Comparison of ENCODE assay signal across 11 cellular contexts in genomic region chr19:5960005-5961001, GRCh38. TPM values are rescaled to one million over a fixed set of nuclear protein-coding genes. Genes with fewer than 3 reads are reported as not detected.
DNase-seq lines count a peak whose midpoint lies in the region; ATAC-seq and TF ChIP-seq lines count a peak whose summit lies in the region.
"Had no signal": no experiment of that assay in that cellular context is flagged by ENCODE, and none has a peak within 500 bp of the region (broad histone marks: within the 10 kb centered on the region; RNA-seq: fewer than 3 reads in every experiment).

No MANE protein-coding gene starts in this region.

- no peak overlapping the region for H3K4me3 ChIP-seq in neural progenitor cell
- H3K4me3 ChIP-seq: SK-N-MC, tibial artery had no signal

- H3K27me3 ChIP-seq in neural progenitor cell: no peaks in the 10 kb centered on the region
- H3K27me3 ChIP-seq: tibial artery had no signal

- peak overlapping the region; percentile 58 to 70 for H3K4me3 Mint-ChIP-seq in effector memory CD8-positive, alpha-beta T cell
- H3K4me3 Mint-ChIP-seq in neural progenitor cell: no peak overlapping the region

- no peak for ATAC-seq in effector memory CD8-positive, alpha-beta T cell (replicated peaks)
- ATAC-seq in GM19463 (IDR thresholded peaks at IDR 0.05; ENCODE audit: unreplicated experiment): no peak

- peaks cover 34% of the 10 kb centered on the region for H3K36me3 Mint-ChIP-seq in effector memory CD8-positive, alpha-beta T cell (ENCODE audit: insufficient read depth)
- H3K36me3 Mint-ChIP-seq in neural progenitor cell: no peaks in the 10 kb centered on the region

- H3K4me2 ChIP-seq in neural progenitor cell: no peak overlapping the region

- peaks cover 65 to 73% of the 10 kb centered on the region in 2 donors for H3K4me1 Mint-ChIP-seq in effector memory CD8-positive, alpha-beta T cell (ENCODE audit: low read depth in 2 of 2)
- H3K4me1 Mint-ChIP-seq in neural progenitor cell: peaks cover 63% of the 10 kb centered on the region

- peaks cover 100% of the 10 kb centered on the region for H3K79me2 ChIP-seq in neural progenitor cell (ENCODE audit: low read depth)

- no peaks in the 10 kb centered on the region for H3K36me3 ChIP-seq in neural progenitor cell

- no peaks in the 10 kb centered on the region for H3K9me3 Mint-ChIP-seq in effector memory CD8-positive, alpha-beta T cell
- H3K9me3 Mint-ChIP-seq in neural progenitor cell: no peaks in the 10 kb centered on the region

- DNase-seq in COLO668 (lab: John Stamatoyannopoulos, UW; ENCODE audit: unreplicated experiment): peak; percentile 61
- peak; percentile 52 for DNase-seq in NCI-H510A (lab: John Stamatoyannopoulos, UW)
- DNase-seq in effector memory CD8-positive, alpha-beta T cell: no peak
- DNase-seq in neural progenitor cell (ENCODE audit: low spot score): no peak
- DNase-seq in HT-29 (ENCODE audit: low spot score): no peak
- DNase-seq in foreskin melanocyte: no peak
- DNase-seq in HPDE6-E6E7 (ENCODE audit: extremely low spot score): no peak
- DNase-seq: amniotic stem cell, tibial artery had no signal

- TF ChIP-seq CTCF in neural progenitor cell (IDR thresholded peaks at IDR 0.05): no peak

- no peak overlapping the region for H3K27ac ChIP-seq in neural progenitor cell
- H3K27ac ChIP-seq: SK-N-MC had no signal

- H3K9ac ChIP-seq in neural progenitor cell: no peak overlapping the region

- no peaks in the 10 kb centered on the region for H3K27me3 Mint-ChIP-seq in effector memory CD8-positive, alpha-beta T cell
- H3K27me3 Mint-ChIP-seq in neural progenitor cell (ENCODE audit: insufficient read depth, low read depth): peaks cover 4% of the 10 kb centered on the region

- peaks cover 100% of the 10 kb centered on the region for H4K20me1 ChIP-seq in neural progenitor cell (ENCODE audit: low read depth)

- H2AFZ ChIP-seq in neural progenitor cell (replicated peaks): no peak overlapping the region

- no peaks in the 10 kb centered on the region for H3K9me3 ChIP-seq in neural progenitor cell (ENCODE audit: low read depth)
- H3K9me3 ChIP-seq: tibial artery had no signal

- peak overlapping the region; percentile 95 to 97 for H3K27ac Mint-ChIP-seq in effector memory CD8-positive, alpha-beta T cell
- H3K27ac Mint-ChIP-seq in neural progenitor cell: peak overlapping the region; percentile 1

- H3F3A ChIP-seq in neural progenitor cell (ENCODE audit: low read depth): peaks cover 3% of the 10 kb centered on the region

- peaks cover 24% of the 10 kb centered on the region for H3K4me1 ChIP-seq in neural progenitor cell

RNA-seq across cellular contexts. Expression of gene RANBP3, which starts 17.6 kb away (rescaled TPM):
- total RNA-seq in neural progenitor cell (ENCODE audit: low replicate concordance): 77.8 and 83.5 TPM in 2 replicates
- total RNA-seq in HT-29 (2014; rRNA removed; shearing (Covaris generic)): 62.1 and 79.3 TPM in 2 replicates

RNA-seq across cellular contexts. Expression of gene CAPS, which starts 46.2 kb away (rescaled TPM):
- 2.2 and 12.4 TPM in 2 replicates for total RNA-seq in neural progenitor cell (ENCODE audit: low replicate concordance)
- total RNA-seq in HT-29 (2014; rRNA removed; shearing (Covaris generic)): 13.9 and 20.1 TPM in 2 replicates

RNA-seq across cellular contexts. Expression of gene VMAC, which starts 55.6 kb away (rescaled TPM):
- 4.6 and 6.8 TPM in 2 replicates for total RNA-seq in neural progenitor cell (ENCODE audit: low replicate concordance)
- total RNA-seq in HT-29 (2014; rRNA removed; shearing (Covaris generic)): 3.5 and 6.0 TPM in 2 replicates

RNA-seq across cellular contexts. Expression of gene NDUFA11, which starts 56.7 kb away (rescaled TPM):
- 102 and 197 TPM in 2 replicates for total RNA-seq in neural progenitor cell (ENCODE audit: low replicate concordance)
- 265 and 313 TPM in 2 replicates for total RNA-seq in HT-29 (2014; rRNA removed; shearing (Covaris generic))

Comparison
In these comparisons a context has a peak if more than half of its experiments do, and no peak if none do; other contexts are left out.
1. DNase-seq: peak in COLO668 (single experiment) and NCI-H510A (single experiment); none in effector memory CD8-positive, alpha-beta T cell (0 of 3), neural progenitor cell (single experiment), HT-29 (single experiment), foreskin melanocyte (single experiment) and HPDE6-E6E7 (single experiment).